Comparison of ENCODE assay signal across 2 cellular contexts in the genomic region with DNA sequence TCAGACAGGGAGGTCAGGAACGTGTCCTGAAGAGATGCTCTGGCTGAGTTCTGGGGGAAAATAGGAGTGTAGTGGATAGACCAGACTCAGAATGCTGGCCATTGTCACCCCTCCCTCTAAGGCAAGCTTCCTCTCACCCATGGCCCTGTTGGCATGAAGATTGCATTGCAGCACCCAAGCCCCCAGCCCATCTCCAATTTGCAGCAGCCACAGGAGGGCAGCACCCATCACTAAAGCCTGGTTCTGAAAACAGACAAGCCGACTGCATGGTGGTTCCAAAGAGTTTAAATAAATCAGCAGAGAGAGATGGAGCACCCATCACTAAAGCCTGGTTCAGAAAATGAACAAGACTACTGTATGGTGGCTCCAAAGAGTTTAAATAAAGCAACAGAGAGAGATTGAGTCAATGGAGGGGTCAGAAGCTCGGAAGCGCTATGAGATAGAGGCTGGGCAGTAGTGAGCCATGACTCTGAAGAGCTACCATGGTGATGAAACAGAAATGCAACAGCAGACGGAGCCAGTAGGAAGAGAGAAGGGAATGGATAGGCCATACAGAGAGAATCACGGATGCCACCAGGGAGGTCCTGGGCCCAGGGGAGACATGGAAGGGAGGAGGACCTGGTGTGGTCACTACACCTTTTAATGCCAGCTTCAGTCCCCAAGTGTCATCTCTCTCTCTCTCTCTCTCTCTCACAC.
TF ChIP-seq lines count a peak whose summit lies in the region.

No MANE protein-coding gene starts in this region.

TF ChIP-seq in HepG2, 621 proteins besides CTCF, POLR2A, EP300 and RAD21 (continues in another document):
- TF ChIP-seq ZBTB40 (IDR thresholded peaks at IDR 0.05) (no peak), ZBTB40 (CRISPR knock-in tag; IDR thresholded peaks at IDR 0.05) (no peak), ZNF431 (CRISPR knock-in tag; IDR thresholded peaks at IDR 0.05; ENCODE audit: borderline replicate concordance, low read depth) (no peak), PHF21A (CRISPR knock-in tag; IDR thresholded peaks at IDR 0.05) (no peak), THAP9 (CRISPR knock-in tag; IDR thresholded peaks at IDR 0.05; ENCODE audit: borderline replicate concordance) (no peak), SRSF4 (IDR thresholded peaks at IDR 0.05; ENCODE audit: low read depth, low read length, poor library complexity, severe bottlenecking) (no peak), IKZF5 (CRISPR knock-in tag; IDR thresholded peaks at IDR 0.05) (no peak), ARNTL (CRISPR knock-in tag; IDR thresholded peaks at IDR 0.05) (no peak), HOXA5 (CRISPR knock-in tag; IDR thresholded peaks at IDR 0.05) (no peak), RELA (CRISPR knock-in tag; IDR thresholded peaks at IDR 0.05) (no peak)

TF ChIP-seq in H1, 55 proteins besides CTCF, POLR2A, EP300 and RAD21:
- no peak for TF ChIP-seq KDM5A (IDR thresholded peaks at IDR 0.05; ENCODE audit: low read length)
- no peak for TF ChIP-seq SIRT6 (IDR thresholded peaks at IDR 0.05; ENCODE audit: low read length)
